In the genomic region with DNA sequence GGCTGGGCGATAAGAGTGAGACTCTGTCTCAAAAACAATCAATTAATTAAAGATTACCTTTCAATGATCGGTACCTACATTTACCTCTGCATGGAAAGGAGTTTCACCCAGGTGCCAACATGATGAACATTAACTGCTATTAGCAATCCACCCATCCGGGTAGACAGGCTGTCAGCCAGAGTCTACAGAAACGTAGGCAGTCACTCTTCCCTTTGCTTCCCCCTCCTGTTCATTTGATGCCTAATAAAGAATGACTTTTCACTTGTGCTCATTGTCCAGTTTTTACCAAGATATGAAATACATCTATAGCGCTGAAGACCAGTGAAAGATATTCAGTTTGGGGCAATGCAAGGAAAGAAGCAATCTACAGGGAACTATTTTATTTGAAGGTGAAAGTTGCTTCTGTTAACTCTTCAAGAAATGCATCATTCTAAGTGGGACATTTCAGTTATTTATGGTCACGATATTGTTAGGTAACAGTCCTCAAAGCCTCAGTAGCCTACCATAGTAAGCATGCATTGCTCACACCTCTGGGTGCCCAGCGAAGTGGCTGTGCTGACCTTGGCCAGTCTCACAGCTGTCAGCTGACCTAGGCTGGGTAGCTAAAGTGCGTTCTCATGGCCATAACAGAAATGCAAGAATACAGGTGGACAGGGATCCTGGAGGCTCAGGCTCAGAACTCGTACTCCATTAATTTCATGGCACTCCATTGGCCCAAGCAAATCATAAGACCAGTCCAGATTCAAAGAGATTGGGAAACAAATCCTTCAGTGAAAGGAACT, we compare ENCODE assay signal across 25 cellular contexts.
A peak's percentile ranks its signal among the peaks of the same experiment; 100 is the strongest.
DNase-seq lines count a peak whose midpoint lies in the region; ATAC-seq and TF ChIP-seq lines count a peak whose summit lies in the region.
"Had no signal": no experiment of that assay in that cellular context is flagged by ENCODE, and none has a peak within 500 bp of the region (broad histone marks: within the 10 kb centered on the region; RNA-seq: fewer than 3 reads in every experiment).

No MANE protein-coding gene starts in this region.

- no peak overlapping the region for H2BK5ac ChIP-seq in trophoblast cell (ENCODE audit: low read depth, low read length, poor library complexity)

- WGBS in heart right ventricle, 2 donors, result 76 to 79% methylated on average over 9 of the region's 9 CpGs
- WGBS in trophoblast cell (ENCODE audit: extremely low coverage, insufficient coverage, insufficient read length), result no CpG with 5 or more reads among the region's 9 CpGs
- WGBS in psoas muscle, 3 donors, result 84 to 86% (median 85%) methylated on average over 9 of the region's 9 CpGs

- no peak overlapping the region for H3K4me3 ChIP-seq in heart right ventricle
- no peak overlapping the region for H3K4me3 ChIP-seq in OCI-LY3 (ENCODE audit: low read length)
- no peak overlapping the region for H3K4me3 ChIP-seq in trophoblast cell (ENCODE audit: low read depth, low read length)
- H3K4me3 ChIP-seq in psoas muscle, result no peak overlapping the region
- H3K4me3 ChIP-seq: GM12878, K562, lower lobe of right lung, spleen had no signal

- no peak overlapping the region for H3K23ac ChIP-seq in trophoblast cell (ENCODE audit: low read length)

- H3K27me3 ChIP-seq in heart right ventricle (no peaks in the 10 kb centered on the region), OCI-LY3 (ENCODE audit: low read depth, low read length) (no peaks in the 10 kb centered on the region), trophoblast cell (ENCODE audit: insufficient read depth, low read length) (no peaks in the 10 kb centered on the region), psoas muscle (ENCODE audit: insufficient read depth in 3 of 3, low read length in 2 of 3) (no peaks in the 10 kb centered on the region)
- H3K27me3 ChIP-seq: BE2C, spleen had no signal

- ATAC-seq in heart right ventricle (no peak), psoas muscle (no peak), GM21423 (IDR thresholded peaks at IDR 0.05; ENCODE audit: unreplicated experiment) (no peak)
- ATAC-seq: activated CD4-positive, CD25-positive, alpha-beta regulatory T cell treated with anti-CD3 and anti-CD28 coated beads, Interleukin-2, amount 50 U/mL, for 24 hours; activated CD8-positive, alpha-beta T cell treated with anti-CD3 and anti-CD28 coated beads for 36 hours; esophagus mucosa; GM12878; K562; lower lobe of right lung; stimulated activated memory B cell treated with anti-CD40 and anti-IgM and Interleukin-4, amounts not matched to agents 10 μg/mL and 1 μg/mL and 100 μg/mL, for 72 hours had no signal

- H3K36me3 ChIP-seq in heart right ventricle (peaks cover 0 to 8% (median 0%) of the 10 kb centered on the region in 9 donors), OCI-LY3 (replicated peaks; ENCODE audit: low read depth, low read length) (no peaks in the 10 kb centered on the region), trophoblast cell (ENCODE audit: control insufficient read depth in 1 of 2, insufficient read depth in 2 of 2, low read length in 2 of 2) (peaks cover 4 to 7% of the 10 kb centered on the region in 2 experiments), psoas muscle (ENCODE audit: insufficient read depth in 1 of 2, low read depth in 1 of 2) (no peaks in the 10 kb centered on the region)
- H3K36me3 ChIP-seq: BE2C, lower lobe of right lung, spleen had no signal

- H3K79me1 ChIP-seq in trophoblast cell (ENCODE audit: low read length), result peaks cover 23% of the 10 kb centered on the region

- H3K9ac ChIP-seq in OCI-LY3 (ENCODE audit: low read length) (no peak overlapping the region), trophoblast cell (ENCODE audit: low read length) (no peak overlapping the region)

- H3K4me1 ChIP-seq in heart right ventricle (peaks cover 0 to 58% (median 33%) of the 10 kb centered on the region in 9 donors), OCI-LY3 (ENCODE audit: low read length) (peaks cover 14% of the 10 kb centered on the region), trophoblast cell (ENCODE audit: control insufficient read depth in 1 of 2, insufficient read depth in 2 of 2, low read length in 2 of 2) (peaks cover 19 to 23% of the 10 kb centered on the region in 2 experiments), psoas muscle (peaks cover 39% of the 10 kb centered on the region)
- H3K4me1 ChIP-seq: BE2C had no signal

- H4K91ac ChIP-seq in trophoblast cell (ENCODE audit: low read depth, low read length), result peak overlapping the region; percentile 13

- no peaks in the 10 kb centered on the region for H3K9me3 ChIP-seq in heart right ventricle
- H3K9me3 ChIP-seq in OCI-LY3 (ENCODE audit: insufficient read depth, low read length), result no peaks in the 10 kb centered on the region
- H3K9me3 ChIP-seq in trophoblast cell (ENCODE audit: insufficient read depth, low read depth, low read length), result no peaks in the 10 kb centered on the region
- no peaks in the 10 kb centered on the region for H3K9me3 ChIP-seq in psoas muscle
- H3K9me3 ChIP-seq: BE2C, lower lobe of right lung, spleen had no signal

- H3K27ac ChIP-seq in heart right ventricle (peak overlapping the region in 1 of 10 donors; percentile 31), OCI-LY3 (ENCODE audit: low read length) (no peak overlapping the region), epithelial cell of prostate (peak overlapping the region; percentile 97), trophoblast cell (ENCODE audit: low read depth, low read length) (no peak overlapping the region), psoas muscle (no peak overlapping the region)
- H3K27ac ChIP-seq: lower lobe of right lung, spleen had no signal

- H3K18ac ChIP-seq in trophoblast cell (ENCODE audit: low read length), result no peak overlapping the region

- peak in 5 of 9 donors; percentile 7 to 34 (median 19) for TF ChIP-seq CTCF in heart right ventricle (IDR thresholded peaks at IDR 0.05)
- peak; percentile 18; the same call in 1 of the 2 replicates for TF ChIP-seq CTCF in OCI-LY3 (IDR thresholded peaks at IDR 0.05; ENCODE audit: low read depth, low read length)
- TF ChIP-seq CTCF in psoas muscle (IDR thresholded peaks at IDR 0.05), result no peak

- H3K79me2 ChIP-seq in OCI-LY3 (ENCODE audit: low read length) (no peaks in the 10 kb centered on the region), trophoblast cell (ENCODE audit: control insufficient read depth, insufficient read depth, low read length, poor library complexity) (no peaks in the 10 kb centered on the region)

- H4K20me1 ChIP-seq in OCI-LY3 (ENCODE audit: insufficient read depth, low read length), result no peaks in the 10 kb centered on the region

- H2AFZ ChIP-seq in OCI-LY3 (ENCODE audit: low read depth, low read length) (no peak overlapping the region), trophoblast cell (ENCODE audit: insufficient read depth, low read length, poor library complexity) (no peak overlapping the region)

- peak overlapping the region; percentile 21 for H2AK5ac ChIP-seq in trophoblast cell (ENCODE audit: low read length)

- peak overlapping the region; percentile 0 for H3K14ac ChIP-seq in trophoblast cell (ENCODE audit: low read length)

- no peak overlapping the region for H3K4me2 ChIP-seq in OCI-LY3 (ENCODE audit: low read length)
- H3K4me2 ChIP-seq in trophoblast cell (ENCODE audit: low read length), result no peak overlapping the region

- no peak for DNase-seq in heart right ventricle
- DNase-seq in cardiac septum (ENCODE audit: low spot score), result no peak
- no peak for DNase-seq in epithelial cell of prostate (ENCODE audit: low read depth, low spot score)
- no peak for DNase-seq in trophoblast cell
- DNase-seq in psoas muscle, result no peak
- no peak for DNase-seq in activated effector memory CD4-positive, alpha-beta T cell treated with Interleukin-2 at 50 U/mL for 16 hours
- DNase-seq: activated CD8-positive, alpha-beta T cell treated with anti-CD3 and anti-CD28 coated beads for 36 hours; activated gamma-delta T cell; BE2C; DMS79 treated with DMSO at 0.1 percent for 48 hours; effector memory CD4-positive, alpha-beta T cell; hippocampal formation; lower lobe of right lung; NCI-H1092; NCI-H187 treated with DMSO at 0.1 percent for 48 hours; NCI-H526 treated with DMSO at 0.1 percent for 48 hours; spleen; stimulated activated CD4-positive, alpha-beta T cell treated with anti-CD3 and anti-CD28 coated beads, Interleukin-2, amount 100 ng/mL, for 48 hours had no signal

- H4K8ac ChIP-seq in trophoblast cell (ENCODE audit: low read depth, low read length), result no peak overlapping the region

- H3K4ac ChIP-seq in trophoblast cell (ENCODE audit: low read depth, low read length), result no peak overlapping the region

- H2BK12ac ChIP-seq in trophoblast cell (ENCODE audit: low read length), result peak overlapping the region; percentile 45

- intact Hi-C loops in heart right ventricle (cut with DNase I), result loop anchor here in 1 of 10 donors (2.0 kb wide), 1 partner anchor 140 kb away; no protein-coding TSS in a partner anchor
- intact Hi-C loops in cardiac septum (cut with DNase I), result loop anchor here (2.0 to 5.0 kb wide), 2 partner anchors 57 to 140 kb away; no protein-coding TSS in a partner anchor
- intact Hi-C loops in psoas muscle (cut with DNase I), result loop anchor here in 1 of 2 donors (5.0 kb wide), 1 partner anchor 57 kb away; no protein-coding TSS in a partner anchor

- H4K12ac ChIP-seq in trophoblast cell (ENCODE audit: low read depth, low read length), result no peak overlapping the region

- H2BK120ac ChIP-seq in trophoblast cell (ENCODE audit: insufficient read depth, low read length, poor library complexity), result peak overlapping the region; percentile 5
